In genomic region chr3:110491413-110491812, GRCh38 we compare ENCODE assay signal across 28 cellular contexts.
"Had no signal": no experiment of that assay in that cellular context is flagged by ENCODE, and none has a peak within 500 bp of the region (broad histone marks: within the 10 kb centered on the region; RNA-seq: fewer than 3 reads in every experiment).

No MANE protein-coding gene starts in this region.

- H3K4me3 ChIP-seq: heart left ventricle, left ventricle myocardium inferior, lung, psoas muscle, right atrium auricular region, sigmoid colon, spleen, stomach, testis, thyroid gland, transverse colon, upper lobe of left lung, vagina had no signal

- H3K9ac ChIP-seq: parathyroid adenoma had no signal

- ATAC-seq: heart left ventricle; left colon; natural killer cell; psoas muscle; stimulated activated naive B cell treated with anti-CD40 and anti-IgM and Interleukin-4, amounts not matched to agents 10 μg/mL and 1 μg/mL and 100 μg/mL, for 72 hours; stimulated activated naive CD8-positive, alpha-beta T cell treated with anti-CD3 and anti-CD28 coated beads, Interleukin-15, Interleukin-2, amounts not matched to agents 100 U/mL and 50 U/mL, for 24 hours had no signal

- H3K27ac ChIP-seq: heart left ventricle, left ventricle myocardium inferior, parathyroid adenoma, psoas muscle, right atrium auricular region, sigmoid colon, spleen, stomach, testis, thyroid gland, transverse colon, upper lobe of left lung, vagina had no signal

- FAIRE-seq: kidney, small intestine had no signal

- H3K27me3 ChIP-seq: heart left ventricle, right atrium auricular region, sigmoid colon, spleen, stomach, testis, thyroid gland, transverse colon, upper lobe of left lung, vagina had no signal

- H2AFZ ChIP-seq: parathyroid adenoma had no signal

- DNase-seq: heart left ventricle; hypothalamus; immature natural killer cell; kidney; left colon; left ventricle myocardium inferior; mesendoderm; naive B cell; natural killer cell; nephron progenitor cell; nucleus accumbens; psoas muscle; sigmoid colon; small intestine; spleen; stimulated activated CD4-positive, alpha-beta T cell treated with anti-CD3 and anti-CD28 coated beads, Interleukin-1b, Interleukin-23, amount 100 ng/mL, for 48 hours; stimulated activated CD4-positive, alpha-beta T cell treated with anti-CD3 and anti-CD28 coated beads, Interleukin-2, amount 100 ng/mL, for 48 hours; stimulated activated naive B cell treated with anti-CD40 and anti-IgM and Interleukin-4, amounts not matched to agents 10 μg/mL and 1 μg/mL and 100 μg/mL, for 72 hours; stimulated activated naive CD8-positive, alpha-beta T cell treated with anti-CD3 and anti-CD28 coated beads, Interleukin-15, Interleukin-2, amounts not matched to agents 100 U/mL and 50 U/mL, for 24 hours; stomach; testis; thyroid gland; transverse colon; upper lobe of left lung had no signal

- H3K9me3 ChIP-seq: testis, thyroid gland, vagina had no signal

- H3K36me3 ChIP-seq: heart left ventricle, left ventricle myocardium inferior, right atrium auricular region, sigmoid colon, spleen, stomach, thyroid gland, transverse colon, upper lobe of left lung, vagina had no signal

- H3K4me1 ChIP-seq: heart left ventricle, left ventricle myocardium inferior, parathyroid adenoma, psoas muscle, right atrium auricular region, sigmoid colon, spleen, testis, thyroid gland, upper lobe of left lung, vagina had no signal
